In genomic region chr1:226202246-226202645, GRCh38 we compare ENCODE assay signal across 25 cellular contexts. TPM values are rescaled to one million over a fixed set of nuclear protein-coding genes. Genes with fewer than 3 reads are reported as not detected.
"Had no signal": no experiment of that assay in that cellular context is flagged by ENCODE, and none has a peak within 500 bp of the region (broad histone marks: within the 10 kb centered on the region; RNA-seq: fewer than 3 reads in every experiment).

No MANE protein-coding gene starts in this region.

- H3K4me3 Mint-ChIP-seq: IgD-negative memory B cell; T-cell; T-helper 1 cell treated with Interleukin-12 subunit alpha and Interleukin-12 subunit beta and Interleukin-4 antibody, amounts not matched to agents 30 μg/mL and 1 μg/mL, for 36 hours had no signal

- H3K27me3 Mint-ChIP-seq: IgD-negative memory B cell had no signal

- H3K9me3 Mint-ChIP-seq: IgD-negative memory B cell; T-cell; T-helper 1 cell treated with Interleukin-12 subunit alpha and Interleukin-12 subunit beta and Interleukin-4 antibody, amounts not matched to agents 30 μg/mL and 1 μg/mL, for 36 hours had no signal

- ATAC-seq: T-cell had no signal

- H3K36me3 Mint-ChIP-seq: IgD-negative memory B cell, T-cell had no signal

- H3K4me1 Mint-ChIP-seq: T-cell had no signal

- H3K4me3 ChIP-seq: MG63, SJSA1, SK-N-MC had no signal

- DNase-seq: KBM-7, MG63, NCI-H1092, NCI-H1105 treated with DMSO at 0.1 percent for 48 hours, NCI-H1417 treated with DMSO at 0.1 percent for 48 hours, NCI-H146, NCI-H1694 treated with DMSO at 0.1 percent for 48 hours, NCI-H1930, NCI-H2081, NCI-H2107, NCI-H2227 treated with DMSO at 0.1 percent for 48 hours, NCI-H446, NCI-H510A, NCI-H524 treated with DMSO at 0.1 percent for 48 hours, NCI-H69, NCI-H774, Right ventricle myocardium superior, RPMI8226, SIG-M5, SW 1271, T-cell had no signal

- H3K27ac ChIP-seq: SJSA1, SK-N-MC had no signal

- H3K9me3 ChIP-seq: MG63, SJSA1 had no signal

- H3K27ac Mint-ChIP-seq: IgD-negative memory B cell; T-cell; T-helper 1 cell treated with Interleukin-12 subunit alpha and Interleukin-12 subunit beta and Interleukin-4 antibody, amounts not matched to agents 30 μg/mL and 1 μg/mL, for 36 hours had no signal

- H3K4me1 ChIP-seq: SJSA1 had no signal

- H3K36me3 ChIP-seq: MG63, SJSA1 had no signal

RNA-seq across cellular contexts. Expression of gene MIXL1, which starts 21.2 kb away (rescaled TPM):
- total RNA-seq: Right ventricle myocardium superior, SJSA1 had no signal
